1 cellular context compared by ENCODE assay signal in the genomic region with DNA sequence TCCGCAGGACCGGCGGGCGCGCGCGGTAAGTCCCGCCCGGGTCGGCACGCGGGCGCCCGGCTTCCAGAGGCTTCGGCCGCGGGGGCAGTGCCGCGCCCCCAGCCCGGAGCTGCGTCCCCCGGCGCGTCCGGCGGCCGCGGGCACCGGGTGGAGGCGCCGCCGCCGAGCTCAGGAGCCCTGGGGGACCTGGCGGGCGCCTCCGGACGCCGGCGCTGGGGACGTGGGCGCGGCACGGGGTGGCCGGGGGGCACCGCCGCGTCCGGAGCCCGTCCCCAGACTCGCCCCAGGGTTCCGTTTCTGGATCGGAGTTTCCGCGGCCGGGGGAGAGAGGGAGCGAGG.
TF ChIP-seq lines count a peak whose summit lies in the region.

No MANE protein-coding gene starts in this region.

TF ChIP-seq in WTC11, 78 proteins besides CTCF, POLR2A, EP300 and RAD21 (continued from another document):
- TF ChIP-seq, protein P1, sequence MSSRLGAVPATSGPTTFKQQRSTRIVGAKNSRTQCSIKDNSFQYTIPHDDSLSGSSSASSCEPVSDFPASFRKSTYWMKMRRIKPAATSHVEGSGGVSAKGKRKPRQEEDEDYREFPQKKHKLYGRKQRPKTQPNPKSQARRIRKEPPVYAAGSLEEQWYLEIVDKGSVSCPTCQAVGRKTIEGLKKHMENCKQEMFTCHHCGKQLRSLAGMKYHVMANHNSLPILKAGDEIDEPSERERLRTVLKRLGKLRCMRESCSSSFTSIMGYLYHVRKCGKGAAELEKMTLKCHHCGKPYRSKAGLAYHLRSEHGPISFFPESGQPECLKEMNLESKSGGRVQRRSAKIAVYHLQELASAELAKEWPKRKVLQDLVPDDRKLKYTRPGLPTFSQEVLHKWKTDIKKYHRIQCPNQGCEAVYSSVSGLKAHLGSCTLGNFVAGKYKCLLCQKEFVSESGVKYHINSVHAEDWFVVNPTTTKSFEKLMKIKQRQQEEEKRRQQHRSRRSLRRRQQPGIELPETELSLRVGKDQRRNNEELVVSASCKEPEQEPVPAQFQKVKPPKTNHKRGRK (CRISPR knock-in tag; IDR thresholded peaks at IDR 0.05; ENCODE audit: borderline replicate concordance): no peak
